In genomic region chr22:46425011-46425410, GRCh38 we compare ENCODE assay signal across 17 cellular contexts.
A peak's percentile ranks its signal among the peaks of the same experiment; 100 is the strongest.
DNase-seq lines count a peak whose midpoint lies in the region; ATAC-seq and TF ChIP-seq lines count a peak whose summit lies in the region.
"Had no signal": no experiment of that assay in that cellular context is flagged by ENCODE, and none has a peak within 500 bp of the region (broad histone marks: within the 10 kb centered on the region; RNA-seq: fewer than 3 reads in every experiment).

No MANE protein-coding gene starts in this region.

- no peak for ATAC-seq in upper lobe of left lung (ENCODE audit: low FRiP score in 2 of 2)
- ATAC-seq: pancreas, T-cell had no signal

- H3K27me3 ChIP-seq in adipocyte (replicated peaks; ENCODE audit: control insufficient read depth, insufficient read depth, low read length) (peaks cover 21% of the 10 kb centered on the region), upper lobe of left lung (no peaks in the 10 kb centered on the region)
- H3K27me3 ChIP-seq: pancreas had no signal

- H3K4me3 ChIP-seq in adipocyte (ENCODE audit: low read length) (no peak overlapping the region), upper lobe of left lung (no peak overlapping the region)
- H3K4me3 ChIP-seq: lung, pancreas had no signal

- H3K9me3 ChIP-seq in adipocyte (ENCODE audit: control insufficient read depth, low read length): peaks cover 11% of the 10 kb centered on the region
- H3K9me3 ChIP-seq in upper lobe of left lung: no peaks in the 10 kb centered on the region
- H3K9me3 ChIP-seq: pancreas had no signal

- TF ChIP-seq POLR2A in upper lobe of left lung (IDR thresholded peaks at IDR 0.05): no peak

- H3K36me3 ChIP-seq in adipocyte (ENCODE audit: control insufficient read depth, insufficient read depth, low read length, severe bottlenecking) (no peaks in the 10 kb centered on the region), upper lobe of left lung (no peaks in the 10 kb centered on the region)
- H3K36me3 ChIP-seq: pancreas had no signal

- H3K9ac ChIP-seq in adipocyte (ENCODE audit: low read length): no peak overlapping the region

- no peak for TF ChIP-seq EP300 in upper lobe of left lung (IDR thresholded peaks at IDR 0.05)

- WGBS in upper lobe of left lung, 2 donors: 52 to 83% methylated on average over 2 of the region's 2 CpGs

- no peaks in the 10 kb centered on the region for H3K4me1 ChIP-seq in adipocyte (ENCODE audit: control insufficient read depth, insufficient read depth, low read length)
- H3K4me1 ChIP-seq in upper lobe of left lung: peaks cover 0 to 16% (median 7%) of the 10 kb centered on the region in 4 donors
- H3K4me1 ChIP-seq: pancreas had no signal

- DNase-seq in AG08396 (ENCODE audit: low spot score) (peak; percentile 71), GM04504 (ENCODE audit: low read depth) (peak; percentile 30), adipocyte (ENCODE audit: low read depth) (peak; percentile 41), hepatic stellate cell (ENCODE audit: low spot score) (peak; percentile 77), amniotic stem cell (lab: John Stamatoyannopoulos, UW) (no peak), hippocampal formation (lab: John Stamatoyannopoulos, UW) (no peak), NCI-H2029 (lab: John Stamatoyannopoulos, UW) (no peak), upper lobe of left lung (no peak)
- DNase-seq: activated CD4-positive, alpha-beta T cell treated with anti-CD3 and anti-CD28 coated beads for 48 hours; activated naive CD4-positive, alpha-beta T cell; CD4-positive, alpha-beta T cell; dermis blood vessel endothelial cell; glutamatergic neuron; NCI-H1694; T-cell had no signal

- no peak for TF ChIP-seq CTCF in upper lobe of left lung (IDR thresholded peaks at IDR 0.05)

- H3K27ac ChIP-seq in upper lobe of left lung: no peak overlapping the region
- H3K27ac ChIP-seq: pancreas had no signal

Comparison
In these comparisons a context has a peak if more than half of its experiments do, and no peak if none do; other contexts are left out.
1. DNase-seq: peak in AG08396 (single experiment), GM04504 (single experiment), adipocyte (single experiment) and hepatic stellate cell (single experiment); none in amniotic stem cell (single experiment), hippocampal formation (0 of 2), NCI-H2029 (single experiment) and upper lobe of left lung (0 of 2).